ENCODE assay signal across 13 cellular contexts in the genomic region with DNA sequence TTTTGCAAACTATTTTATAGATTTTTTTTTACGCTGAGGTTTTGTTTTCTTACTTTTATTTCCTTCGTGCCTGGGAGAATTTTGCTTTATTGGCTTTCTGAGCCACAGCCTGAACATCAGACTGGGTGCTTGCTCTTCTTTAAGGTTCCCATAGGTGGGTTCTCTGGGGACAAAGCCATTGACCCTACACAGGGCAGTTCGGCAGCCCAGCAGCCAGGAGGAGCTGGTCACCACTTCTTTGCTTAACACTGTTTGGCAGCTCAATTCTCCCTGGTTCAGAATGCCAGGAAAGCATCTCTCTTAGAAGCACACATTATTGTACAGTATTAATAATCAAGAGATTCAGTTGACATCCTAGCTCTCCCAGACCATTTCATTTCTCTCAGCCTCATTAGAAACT.
DNase-seq lines count a peak whose midpoint lies in the region; FAIRE-seq and TF ChIP-seq lines count a peak whose summit lies in the region.
"Had no signal": no experiment of that assay in that cellular context is flagged by ENCODE, and none has a peak within 500 bp of the region (broad histone marks: within the 10 kb centered on the region; RNA-seq: fewer than 3 reads in every experiment).

No MANE protein-coding gene starts in this region.

- intact Hi-C loops in Calu3 (cut with micrococcal nuclease; ENCODE audit: unreplicated experiment) = loop anchor here (5.0 kb wide), 1 partner anchor 221 kb away; no protein-coding TSS in a partner anchor
- intact Hi-C loops in MCF 10A (cut with micrococcal nuclease) = no loop called here

- H2AFZ ChIP-seq in keratinocyte (ENCODE audit: control insufficient read depth, low read length) = no peak overlapping the region

- DNase-seq in Calu3 = peak; percentile 9
- peak; percentile 10 for DNase-seq in HCEC 1CT
- DNase-seq in WERI-Rb-1 = no peak
- DNase-seq in keratinocyte (ENCODE audit: low read depth, low spot score) = no peak
- no peak for DNase-seq in NK-92 (lab: John Stamatoyannopoulos, UW; ENCODE audit: unreplicated experiment)
- no peak for DNase-seq in mesenteric fat pad (ENCODE audit: low spot score)
- DNase-seq in MCF 10A (ENCODE audit: unreplicated experiment) = no peak
- DNase-seq: activated B cell treated with CpG ODN at 0.5 μM for 24 hours; CD8-positive, alpha-beta memory T cell; left lung; NCI-H1048; NCI-H2171 treated with DMSO at 0.1 percent for 48 hours had no signal

- no peak overlapping the region for H3K4me2 ChIP-seq in keratinocyte (ENCODE audit: control insufficient read depth, extremely low read depth, insufficient read depth, low read depth, low read length)

- no peaks in the 10 kb centered on the region for H3K79me2 ChIP-seq in keratinocyte (ENCODE audit: control insufficient read depth, insufficient read depth, low read length)

- H3K9ac ChIP-seq in keratinocyte (ENCODE audit: control insufficient read depth, extremely low read depth, insufficient read depth, low read length) = no peak overlapping the region

- no peak for TF ChIP-seq CTCF in Calu3 (IDR thresholded peaks at IDR 0.05; ENCODE audit: unreplicated experiment)
- TF ChIP-seq CTCF in WERI-Rb-1 (IDR thresholded peaks at IDR 0.05; ENCODE audit: low read depth, low read length) = peak; percentile 29; the same call in 1 of the 2 replicates
- peak in 2 of 3 experiments; percentile 18 to 29 for TF ChIP-seq CTCF in keratinocyte (optimal IDR thresholded peaks at IDR 0.05 in 1 of 3, IDR thresholded peaks at IDR 0.05 in 1 of 3, conservative IDR thresholded peaks at IDR 0.05 in 1 of 3; ENCODE audit: extremely low read depth in 1 of 3, insufficient read depth in 2 of 3, low read length in 3 of 3)
- TF ChIP-seq CTCF in MCF 10A (IDR thresholded peaks at IDR 0.05; ENCODE audit: unreplicated experiment) = no peak

- CTCF ChIA-PET in Calu3 (lab: Charles Lee) (interaction anchor here (0.5 to 1.0 kb wide), 4 partner anchors 53 to 1204 kb away, joined by 3 to 4 read pairs (median 4); no protein-coding TSS in a partner anchor), MCF 10A (lab: Yijun Ruan, JAX) (interaction anchor here (0.6 to 0.7 kb wide), 2 partner anchors 80 to 1107 kb away, joined by 3 to 5 read pairs; no protein-coding TSS in a partner anchor)

- no peak overlapping the region for H3K27ac Mint-ChIP-seq in Calu3 (ENCODE audit: unreplicated experiment)
- no peak overlapping the region for H3K27ac Mint-ChIP-seq in MCF 10A (ENCODE audit: low read depth, unreplicated experiment)
- H3K27ac Mint-ChIP-seq: activated B cell treated with CpG ODN at 0.5 μM for 24 hours; CD8-positive, alpha-beta memory T cell had no signal

- no peaks in the 10 kb centered on the region for H4K20me1 ChIP-seq in keratinocyte (ENCODE audit: control insufficient read depth, extremely low read depth, insufficient read depth, low read length)

- no peak for FAIRE-seq in keratinocyte (lab: Jason Lieb, UNC)
- FAIRE-seq: astrocyte had no signal

- BruUV-seq in Calu3 (replicated peaks; lab: Mats Ljungman, UMichigan) (no TSS peak), MCF 10A (replicated peaks; lab: Mats Ljungman, UMichigan) (no TSS peak)

- H3K9me3 Mint-ChIP-seq in Calu3 (ENCODE audit: low read depth, unreplicated experiment) = no peaks in the 10 kb centered on the region
- H3K9me3 Mint-ChIP-seq in MCF 10A (ENCODE audit: unreplicated experiment) = no peaks in the 10 kb centered on the region
- H3K9me3 Mint-ChIP-seq: activated B cell treated with CpG ODN at 0.5 μM for 24 hours; CD8-positive, alpha-beta memory T cell had no signal

- H3K36me3 Mint-ChIP-seq in Calu3 (ENCODE audit: insufficient read depth, unreplicated experiment) = no peaks in the 10 kb centered on the region
- H3K36me3 Mint-ChIP-seq in MCF 10A (ENCODE audit: insufficient read depth, unreplicated experiment) = no peaks in the 10 kb centered on the region

- H3K27ac ChIP-seq in WERI-Rb-1 = no peak overlapping the region
- H3K27ac ChIP-seq in keratinocyte (ENCODE audit: control insufficient read depth, insufficient read depth, low read length) = no peak overlapping the region
- H3K27ac ChIP-seq: left lung had no signal

- H3K4me1 Mint-ChIP-seq in Calu3 (ENCODE audit: low read depth, unreplicated experiment) (no peaks in the 10 kb centered on the region), MCF 10A (ENCODE audit: insufficient read depth, unreplicated experiment) (no peaks in the 10 kb centered on the region)
- H3K4me1 Mint-ChIP-seq: activated B cell treated with CpG ODN at 0.5 μM for 24 hours; CD8-positive, alpha-beta memory T cell had no signal

- H3K27me3 ChIP-seq in WERI-Rb-1 (ENCODE audit: insufficient read depth, low read depth, severe bottlenecking) = peaks cover 5% of the 10 kb centered on the region
- no peaks in the 10 kb centered on the region for H3K27me3 ChIP-seq in keratinocyte (ENCODE audit: control insufficient read depth, extremely low read depth, insufficient read depth, low read length)
- H3K27me3 ChIP-seq: left lung had no signal

- POLR2A ChIA-PET in MCF 10A (lab: Yijun Ruan, JAX) = no interaction called here

- H3K27me3 Mint-ChIP-seq in Calu3 (ENCODE audit: unreplicated experiment) (peaks cover 10% of the 10 kb centered on the region), MCF 10A (ENCODE audit: insufficient read depth, unreplicated experiment) (no peaks in the 10 kb centered on the region)

- H3K36me3 ChIP-seq in WERI-Rb-1 = no peaks in the 10 kb centered on the region
- no peaks in the 10 kb centered on the region for H3K36me3 ChIP-seq in keratinocyte (ENCODE audit: control insufficient read depth in 2 of 2, extremely low read depth in 1 of 2, insufficient read depth in 2 of 2, low read length in 2 of 2)
- H3K36me3 ChIP-seq: left lung had no signal

- no peaks in the 10 kb centered on the region for H3K9me1 ChIP-seq in keratinocyte (ENCODE audit: control insufficient read depth, extremely low read depth, insufficient read depth, low read length)

- H3K4me3 Mint-ChIP-seq in Calu3 (ENCODE audit: low read depth, unreplicated experiment) = no peak overlapping the region
- H3K4me3 Mint-ChIP-seq in MCF 10A (ENCODE audit: unreplicated experiment) = no peak overlapping the region
- H3K4me3 Mint-ChIP-seq: activated B cell treated with CpG ODN at 0.5 μM for 24 hours; CD8-positive, alpha-beta memory T cell had no signal

- dilution Hi-C loops in keratinocyte (cut with MboI; ENCODE audit: extremely low pct_ligation_motif_present, low sequenced_read_pairs) = no loop called here

- H3K4me1 ChIP-seq in keratinocyte (ENCODE audit: control insufficient read depth, extremely low read depth, insufficient read depth, low read length) = no peaks in the 10 kb centered on the region
- H3K4me1 ChIP-seq: left lung had no signal

- H3K9me3 ChIP-seq in WERI-Rb-1 (ENCODE audit: severe bottlenecking) (no peaks in the 10 kb centered on the region), keratinocyte (ENCODE audit: control insufficient read depth, low read depth, low read length) (no peaks in the 10 kb centered on the region)
- H3K9me3 ChIP-seq: left lung had no signal

- H3K4me3 ChIP-seq in WERI-Rb-1 (ENCODE audit: low read depth, low read length) = no peak overlapping the region
- no peak overlapping the region for H3K4me3 ChIP-seq in keratinocyte (ENCODE audit: control insufficient read depth in 2 of 3, extremely low read depth in 1 of 3, insufficient read depth in 2 of 3, low read depth in 1 of 3, low read length in 3 of 3)
- H3K4me3 ChIP-seq: left lung had no signal

Comparison
In these comparisons a context has a peak if more than half of its experiments do, and no peak if none do; other contexts are left out.
1. DNase-seq: peak in Calu3 (single experiment) and HCEC 1CT (single experiment); none in WERI-Rb-1 (single experiment), keratinocyte (single experiment), NK-92 (single experiment), mesenteric fat pad (single experiment) and MCF 10A (single experiment).
2. CTCF ChIP-seq: peak in WERI-Rb-1 (single experiment) and keratinocyte (2 of 3); none in Calu3 (single experiment) and MCF 10A (single experiment).